In genomic region chr1:193581338-193581737, GRCh38 we compare ENCODE assay signal across 19 cellular contexts.
"Had no signal": no experiment of that assay in that cellular context is flagged by ENCODE, and none has a peak within 500 bp of the region (broad histone marks: within the 10 kb centered on the region; RNA-seq: fewer than 3 reads in every experiment).

No MANE protein-coding gene starts in this region.

- ATAC-seq: psoas muscle; right lobe of liver; stimulated activated memory B cell treated with anti-CD40 and anti-IgM and Interleukin-4, amounts not matched to agents 10 μg/mL and 1 μg/mL and 100 μg/mL, for 72 hours had no signal

- DNase-seq: activated CD4-positive, alpha-beta T cell treated with anti-CD3 and anti-CD28 coated beads, Interleukin-2, amount 50 U/mL, for 4 hours; activated gamma-delta T cell treated with Interleukin-2 at 50 U/mL for 16 hours; activated T-cell treated with anti-CD3 and anti-CD28 coated beads for 4 hours; central memory CD4-positive, alpha-beta T cell; foreskin fibroblast; mammary epithelial cell; naive B cell; ovary; psoas muscle; right lobe of liver; stimulated activated CD4-positive, alpha-beta T cell treated with anti-CD3 and anti-CD28 coated beads, Interleukin-4, amount 100 ng/mL, for 24 hours had no signal

- H3K27me3 Mint-ChIP-seq: activated naive CD8-positive, alpha-beta T cell had no signal

- H3K27ac ChIP-seq: dorsolateral prefrontal cortex, epithelial cell of prostate, neural progenitor cell, ovary, psoas muscle, right lobe of liver had no signal

- H3K4me3 ChIP-seq: dorsolateral prefrontal cortex, neural progenitor cell, ovary, psoas muscle, right lobe of liver, smooth muscle cell had no signal

- H3K4me3 Mint-ChIP-seq: activated naive CD8-positive, alpha-beta T cell; activated T-helper 1 cell treated with anti-CD3 and anti-CD28 coated beads, Interleukin-12 subunit alpha, Interleukin-12 subunit beta, Interleukin-2, Interleukin-4 antibody, amounts not matched to agents 30 ng/mL and 10 ng/mL and 1 ng/mL, durations not matched to agents 14 hours and 24 hours and 36 hours; naive B cell; neural progenitor cell; stimulated activated memory B cell treated with anti-CD40 and anti-IgM and Interleukin-4, amounts not matched to agents 10 μg/mL and 1 μg/mL and 100 μg/mL, for 72 hours; T-helper 2 cell treated with Interferon-gamma antibody and Interleukin-4, amounts not matched to agents 5 μg/mL and 100 μg/mL, for 36 hours had no signal

- H3K27ac Mint-ChIP-seq: activated naive CD8-positive, alpha-beta T cell; activated T-helper 1 cell treated with anti-CD3 and anti-CD28 coated beads, Interleukin-12 subunit alpha, Interleukin-12 subunit beta, Interleukin-2, Interleukin-4 antibody, amounts not matched to agents 30 ng/mL and 10 ng/mL and 1 ng/mL, durations not matched to agents 14 hours and 24 hours and 36 hours; naive B cell; neural progenitor cell; stimulated activated memory B cell treated with anti-CD40 and anti-IgM and Interleukin-4, amounts not matched to agents 10 μg/mL and 1 μg/mL and 100 μg/mL, for 72 hours; T-helper 2 cell treated with Interferon-gamma antibody and Interleukin-4, amounts not matched to agents 5 μg/mL and 100 μg/mL, for 36 hours had no signal

- H3K4me1 ChIP-seq: neural progenitor cell, psoas muscle, right lobe of liver had no signal

- H3K9me3 ChIP-seq: ovary, psoas muscle, right lobe of liver had no signal

- H3K36me3 Mint-ChIP-seq: neural progenitor cell had no signal

- H3K27me3 ChIP-seq: neural progenitor cell, ovary, right lobe of liver had no signal

- H3K4me1 Mint-ChIP-seq: naive B cell; stimulated activated memory B cell treated with anti-CD40 and anti-IgM and Interleukin-4, amounts not matched to agents 10 μg/mL and 1 μg/mL and 100 μg/mL, for 72 hours had no signal

- H3K36me3 ChIP-seq: neural progenitor cell, ovary, right lobe of liver had no signal
